In the genomic region with DNA sequence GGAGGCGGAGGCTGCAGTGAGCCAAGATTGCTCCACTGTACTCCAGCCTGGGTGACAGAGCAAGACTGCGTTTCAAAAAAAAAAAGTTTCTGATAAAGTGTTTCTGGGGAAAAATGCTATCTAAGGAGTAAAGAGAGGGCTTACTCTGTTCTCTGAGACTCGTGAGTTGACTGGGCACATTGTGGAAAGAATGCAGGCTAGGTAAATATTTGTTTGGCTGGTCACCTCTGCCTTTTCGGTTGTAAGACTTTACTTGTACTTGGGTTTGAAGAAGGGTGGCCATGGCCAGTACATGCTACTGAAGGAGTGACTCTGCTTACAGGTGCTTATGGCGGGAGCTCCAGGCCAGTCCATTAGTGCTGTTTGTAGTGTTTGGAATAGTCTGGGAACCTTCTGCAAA, we compare ENCODE assay signal across 19 cellular contexts.
"Had no signal": no experiment of that assay in that cellular context is flagged by ENCODE, and none has a peak within 500 bp of the region (broad histone marks: within the 10 kb centered on the region; RNA-seq: fewer than 3 reads in every experiment).

No MANE protein-coding gene starts in this region.

- H3K4me1 ChIP-seq: foreskin keratinocyte had no signal

- ATAC-seq: foreskin keratinocyte; left cardiac atrium; left ventricle myocardium superior; naive thymus-derived CD4-positive, alpha-beta T cell; stimulated activated naive CD8-positive, alpha-beta T cell treated with anti-CD3 and anti-CD28 coated beads, Interleukin-15, Interleukin-2, amounts not matched to agents 100 U/mL and 50 U/mL, for 24 hours had no signal

- H3K9me3 ChIP-seq: neutrophil, right atrium auricular region, thoracic aorta, transverse colon had no signal

- DNase-seq: effector CD4-positive, alpha-beta T cell; endodermal cell; erythroblast; foreskin keratinocyte; kidney; left cardiac atrium; left ventricle myocardium superior; nephron progenitor cell; small intestine; stimulated activated CD4-positive, alpha-beta T cell treated with anti-CD3 and anti-CD28 coated beads, Interleukin-12 subunit alpha, Interleukin-12 subunit beta, amount 100 ng/mL, for 4 hours; stimulated activated CD4-positive, alpha-beta T cell treated with anti-CD3 and anti-CD28 coated beads, Interleukin-2, amount 100 ng/mL, for 48 hours; stimulated activated naive CD8-positive, alpha-beta T cell treated with anti-CD3 and anti-CD28 coated beads, Interleukin-15, Interleukin-2, amounts not matched to agents 100 U/mL and 50 U/mL, for 24 hours; transverse colon had no signal

- H3K27ac ChIP-seq: coronary artery, foreskin keratinocyte, neutrophil, right atrium auricular region, thoracic aorta, transverse colon had no signal

- H3K27me3 ChIP-seq: foreskin keratinocyte, right atrium auricular region, transverse colon had no signal

- H3K4me3 ChIP-seq: coronary artery, lung, right atrium auricular region, thoracic aorta, transverse colon had no signal

- H3K36me3 ChIP-seq: right atrium auricular region, thoracic aorta, transverse colon had no signal
